Comparison of ENCODE assay signal across 9 cellular contexts in genomic region chr20:53707341-53708102, GRCh38.
DNase-seq lines count a peak whose midpoint lies in the region; ATAC-seq and FAIRE-seq lines count a peak whose summit lies in the region.
"Had no signal": no experiment of that assay in that cellular context is flagged by ENCODE, and none has a peak within 500 bp of the region (broad histone marks: within the 10 kb centered on the region; RNA-seq: fewer than 3 reads in every experiment).

No MANE protein-coding gene starts in this region.

- DNase-seq in SKM-1 treated with dmso at 0.1 percent for 144 hours (lab: John Stamatoyannopoulos, UW; ENCODE audit: unreplicated experiment) = peak; percentile 21
- DNase-seq in SKM-1 (lab: John Stamatoyannopoulos, UW; ENCODE audit: unreplicated experiment) = no peak
- DNase-seq in RPMI7951 (ENCODE audit: low read depth) = peak; percentile 60
- DNase-seq in fibroblast of peridontal ligament (ENCODE audit: extremely low read depth) = peak; percentile 61
- DNase-seq in stimulated activated naive CD8-positive, alpha-beta T cell treated with anti-CD3 and anti-CD28 coated beads, Interleukin-15, Interleukin-2, amounts not matched to agents 100 U/mL and 50 U/mL, for 24 hours = no peak
- DNase-seq in nucleus accumbens (lab: John Stamatoyannopoulos, UW) = no peak
- DNase-seq in small intestine = no peak

- WGBS in small intestine, 3 donors = 70 to 78% (median 77%) methylated on average over 6 of the region's 6 CpGs

- no peak overlapping the region for H3K4me3 ChIP-seq in small intestine (ENCODE audit: low read depth in 1 of 2, low read length in 2 of 2)

- H3K4me1 ChIP-seq in small intestine (ENCODE audit: control insufficient read depth in 2 of 2, insufficient read depth in 1 of 2, low read depth in 1 of 2, low read length in 1 of 2) = peaks cover 0 to 3% of the 10 kb centered on the region in 2 donors

- no peaks in the 10 kb centered on the region for H3K27me3 ChIP-seq in small intestine (ENCODE audit: control insufficient read depth in 2 of 2, insufficient read depth in 2 of 2, low read length in 2 of 2)

- H3K9me3 ChIP-seq in small intestine (ENCODE audit: control insufficient read depth, low read depth) = no peaks in the 10 kb centered on the region

- H3K27ac ChIP-seq in small intestine (ENCODE audit: low read depth in 1 of 2, low read length in 1 of 2) = peak overlapping the region in 1 of 2 donors; percentile 47

- no peak for FAIRE-seq in small intestine (lab: Jason Lieb, UNC)
- FAIRE-seq: A204.1 had no signal

- no peaks in the 10 kb centered on the region for H3K36me3 ChIP-seq in small intestine (ENCODE audit: control insufficient read depth in 2 of 2, insufficient read depth in 2 of 2, low read length in 2 of 2)

- peak; percentile 19 for ATAC-seq in HG02981 (IDR thresholded peaks at IDR 0.05; ENCODE audit: unreplicated experiment)
- ATAC-seq in stimulated activated naive CD8-positive, alpha-beta T cell treated with anti-CD3 and anti-CD28 coated beads, Interleukin-15, Interleukin-2, amounts not matched to agents 100 U/mL and 50 U/mL, for 24 hours = peak; percentile 56

Comparison
In these comparisons a context has a peak if more than half of its experiments do, and no peak if none do; other contexts are left out.
1. DNase-seq: peak in SKM-1 treated with dmso at 0.1 percent for 144 hours (single experiment), RPMI7951 (single experiment) and fibroblast of peridontal ligament (single experiment); none in SKM-1 (single experiment), stimulated activated naive CD8-positive, alpha-beta T cell treated with anti-CD3 and anti-CD28 coated beads, Interleukin-15, Interleukin-2, amounts not matched to agents 100 U/mL and 50 U/mL, for 24 hours (single experiment), nucleus accumbens (0 of 56) and small intestine (single experiment).